Comparison of ENCODE assay signal across 1 cellular context in the genomic region with DNA sequence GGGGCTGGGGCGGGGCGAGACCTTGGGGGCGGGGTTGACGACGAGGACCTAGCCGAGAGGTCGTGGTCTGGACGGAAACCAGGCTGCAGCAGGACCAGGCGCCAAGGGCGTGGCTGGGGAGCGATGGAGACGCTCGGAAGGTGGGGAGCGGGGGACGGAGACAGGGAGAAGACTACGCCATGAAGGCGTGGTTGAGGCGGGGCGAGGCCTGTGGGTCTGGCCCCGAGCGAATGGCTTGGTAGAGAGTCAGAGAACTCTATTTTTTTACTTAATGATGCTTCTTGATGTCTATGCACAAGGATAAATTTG.
TF ChIP-seq lines count a peak whose summit lies in the region.

No MANE protein-coding gene starts in this region.

TF ChIP-seq in GM12878, 131 proteins besides CTCF, POLR2A, EP300 and RAD21:
- TF ChIP-seq SRF (IDR thresholded peaks at IDR 0.05; ENCODE audit: low read depth in 2 of 2, low read length in 2 of 2): no peak
- TF ChIP-seq, protein P1, sequence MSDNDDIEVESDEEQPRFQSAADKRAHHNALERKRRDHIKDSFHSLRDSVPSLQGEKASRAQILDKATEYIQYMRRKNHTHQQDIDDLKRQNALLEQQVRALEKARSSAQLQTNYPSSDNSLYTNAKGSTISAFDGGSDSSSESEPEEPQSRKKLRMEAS (IDR thresholded peaks at IDR 0.05; ENCODE audit: low read depth, low read length): no peak
- TF ChIP-seq, protein P2, sequence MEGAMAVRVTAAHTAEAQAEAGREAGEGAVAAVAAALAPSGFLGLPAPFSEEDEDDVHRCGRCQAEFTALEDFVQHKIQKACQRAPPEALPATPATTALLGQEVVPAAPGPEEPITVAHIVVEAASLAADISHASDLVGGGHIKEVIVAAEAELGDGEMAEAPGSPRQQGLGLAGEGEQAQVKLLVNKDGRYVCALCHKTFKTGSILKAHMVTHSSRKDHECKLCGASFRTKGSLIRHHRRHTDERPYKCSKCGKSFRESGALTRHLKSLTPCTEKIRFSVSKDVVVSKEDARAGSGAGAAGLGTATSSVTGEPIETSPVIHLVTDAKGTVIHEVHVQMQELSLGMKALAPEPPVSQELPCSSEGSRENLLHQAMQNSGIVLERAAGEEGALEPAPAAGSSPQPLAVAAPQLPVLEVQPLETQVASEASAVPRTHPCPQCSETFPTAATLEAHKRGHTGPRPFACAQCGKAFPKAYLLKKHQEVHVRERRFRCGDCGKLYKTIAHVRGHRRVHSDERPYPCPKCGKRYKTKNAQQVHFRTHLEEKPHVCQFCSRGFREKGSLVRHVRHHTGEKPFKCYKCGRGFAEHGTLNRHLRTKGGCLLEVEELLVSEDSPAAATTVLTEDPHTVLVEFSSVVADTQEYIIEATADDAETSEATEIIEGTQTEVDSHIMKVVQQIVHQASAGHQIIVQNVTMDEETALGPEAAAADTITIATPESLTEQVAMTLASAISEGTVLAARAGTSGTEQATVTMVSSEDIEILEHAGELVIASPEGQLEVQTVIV (IDR thresholded peaks at IDR 0.05; ENCODE audit: borderline replicate concordance, partially characterized antibody): no peak
- TF ChIP-seq BCL11A (IDR thresholded peaks at IDR 0.05; ENCODE audit: low read depth, low read length): no peak
- TF ChIP-seq, protein P3, sequence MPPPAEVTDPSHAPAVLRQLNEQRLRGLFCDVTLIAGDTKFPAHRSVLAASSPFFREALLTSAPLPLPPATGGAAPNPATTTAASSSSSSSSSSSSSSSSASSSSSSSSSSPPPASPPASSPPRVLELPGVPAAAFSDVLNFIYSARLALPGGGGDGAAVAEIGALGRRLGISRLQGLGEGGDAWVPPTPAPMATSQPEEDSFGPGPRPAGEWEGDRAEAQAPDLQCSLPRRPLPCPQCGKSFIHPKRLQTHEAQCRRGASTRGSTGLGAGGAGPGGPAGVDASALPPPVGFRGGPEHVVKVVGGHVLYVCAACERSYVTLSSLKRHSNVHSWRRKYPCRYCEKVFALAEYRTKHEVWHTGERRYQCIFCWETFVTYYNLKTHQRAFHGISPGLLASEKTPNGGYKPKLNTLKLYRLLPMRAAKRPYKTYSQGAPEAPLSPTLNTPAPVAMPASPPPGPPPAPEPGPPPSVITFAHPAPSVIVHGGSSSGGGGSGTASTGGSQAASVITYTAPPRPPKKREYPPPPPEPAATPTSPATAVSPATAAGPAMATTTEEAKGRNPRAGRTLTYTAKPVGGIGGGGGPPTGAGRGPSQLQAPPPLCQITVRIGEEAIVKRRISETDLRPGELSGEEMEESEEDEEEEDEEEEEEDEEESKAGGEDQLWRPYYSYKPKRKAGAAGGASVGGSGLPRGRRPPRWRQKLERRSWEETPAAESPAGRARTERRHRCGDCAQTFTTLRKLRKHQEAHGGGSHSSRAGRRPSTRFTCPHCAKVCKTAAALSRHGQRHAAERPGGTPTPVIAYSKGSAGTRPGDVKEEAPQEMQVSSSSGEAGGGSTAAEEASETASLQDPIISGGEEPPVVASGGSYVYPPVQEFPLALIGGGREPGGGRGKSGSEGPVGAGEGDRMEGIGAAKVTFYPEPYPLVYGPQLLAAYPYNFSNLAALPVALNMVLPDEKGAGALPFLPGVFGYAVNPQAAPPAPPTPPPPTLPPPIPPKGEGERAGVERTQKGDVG (CRISPR knock-in tag; IDR thresholded peaks at IDR 0.05): no peak
- TF ChIP-seq, protein P4, sequence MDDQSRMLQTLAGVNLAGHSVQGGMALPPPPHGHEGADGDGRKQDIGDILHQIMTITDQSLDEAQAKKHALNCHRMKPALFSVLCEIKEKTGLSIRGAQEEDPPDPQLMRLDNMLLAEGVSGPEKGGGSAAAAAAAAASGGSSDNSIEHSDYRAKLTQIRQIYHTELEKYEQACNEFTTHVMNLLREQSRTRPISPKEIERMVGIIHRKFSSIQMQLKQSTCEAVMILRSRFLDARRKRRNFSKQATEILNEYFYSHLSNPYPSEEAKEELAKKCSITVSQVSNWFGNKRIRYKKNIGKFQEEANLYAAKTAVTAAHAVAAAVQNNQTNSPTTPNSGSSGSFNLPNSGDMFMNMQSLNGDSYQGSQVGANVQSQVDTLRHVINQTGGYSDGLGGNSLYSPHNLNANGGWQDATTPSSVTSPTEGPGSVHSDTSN (IDR thresholded peaks at IDR 0.05; ENCODE audit: insufficient replicate concordance, low read depth, low read length): no peak
- TF ChIP-seq HDAC2 (IDR thresholded peaks at IDR 0.05): no peak
- TF ChIP-seq, protein P5, sequence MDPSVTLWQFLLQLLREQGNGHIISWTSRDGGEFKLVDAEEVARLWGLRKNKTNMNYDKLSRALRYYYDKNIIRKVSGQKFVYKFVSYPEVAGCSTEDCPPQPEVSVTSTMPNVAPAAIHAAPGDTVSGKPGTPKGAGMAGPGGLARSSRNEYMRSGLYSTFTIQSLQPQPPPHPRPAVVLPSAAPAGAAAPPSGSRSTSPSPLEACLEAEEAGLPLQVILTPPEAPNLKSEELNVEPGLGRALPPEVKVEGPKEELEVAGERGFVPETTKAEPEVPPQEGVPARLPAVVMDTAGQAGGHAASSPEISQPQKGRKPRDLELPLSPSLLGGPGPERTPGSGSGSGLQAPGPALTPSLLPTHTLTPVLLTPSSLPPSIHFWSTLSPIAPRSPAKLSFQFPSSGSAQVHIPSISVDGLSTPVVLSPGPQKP (IDR thresholded peaks at IDR 0.05; ENCODE audit: low read depth, low read length): no peak
- TF ChIP-seq KAT2A (conservative IDR thresholded peaks at IDR 0.05; ENCODE audit: control insufficient read depth, low read depth, low read length): no peak
- no peak for TF ChIP-seq FOXM1 (IDR thresholded peaks at IDR 0.05; ENCODE audit: low read depth, low read length)
- no peak for TF ChIP-seq SUPT20H (IDR thresholded peaks at IDR 0.05; ENCODE audit: borderline replicate concordance, control insufficient read depth, low read depth, low read length)
- TF ChIP-seq CBX3 (IDR thresholded peaks at IDR 0.05; ENCODE audit: borderline replicate concordance, low read depth): no peak
- TF ChIP-seq ZBED1 (IDR thresholded peaks at IDR 0.05; ENCODE audit: borderline replicate concordance): no peak
- TF ChIP-seq JUND (IDR thresholded peaks at IDR 0.05; ENCODE audit: low read depth, low read length): no peak
- no peak for TF ChIP-seq CHD4 (IDR thresholded peaks at IDR 0.05)
- TF ChIP-seq ETV6 (conservative IDR thresholded peaks at IDR 0.05 in 1 of 2, IDR thresholded peaks at IDR 0.05 in 1 of 2; ENCODE audit: borderline replicate concordance in 1 of 2, low read depth in 1 of 2): no peak
- TF ChIP-seq TARDBP (IDR thresholded peaks at IDR 0.05; ENCODE audit: borderline replicate concordance): no peak
- TF ChIP-seq POU2F2 (IDR thresholded peaks at IDR 0.05; ENCODE audit: borderline replicate concordance, low read depth, low read length): no peak
- TF ChIP-seq BRCA1 (IDR thresholded peaks at IDR 0.05; ENCODE audit: low read depth, low read length): no peak
TF ChIP-seq in GM12878: peak in this region for 0.
